ENCODE assay signal across 14 cellular contexts in genomic region chr13:24004971-24005370, GRCh38.
DNase-seq lines count a peak whose midpoint lies in the region; ATAC-seq, FAIRE-seq and TF ChIP-seq lines count a peak whose summit lies in the region.
"Had no signal": no experiment of that assay in that cellular context is flagged by ENCODE, and none has a peak within 500 bp of the region (broad histone marks: within the 10 kb centered on the region; RNA-seq: fewer than 3 reads in every experiment).

No MANE protein-coding gene starts in this region.

- H3K9ac ChIP-seq in astrocyte (ENCODE audit: low read length): no peak overlapping the region

- H4K20me1 ChIP-seq in astrocyte (ENCODE audit: insufficient read depth, low read length): no peaks in the 10 kb centered on the region

- peaks cover 36% of the 10 kb centered on the region for H3K4me1 Mint-ChIP-seq in astrocyte (ENCODE audit: low read depth, unreplicated experiment)
- no peaks in the 10 kb centered on the region for H3K4me1 Mint-ChIP-seq in CD8-positive, alpha-beta T cell (ENCODE audit: low read depth)

- intact Hi-C loops in CD8-positive, alpha-beta T cell (cut with DNase I, micrococcal nuclease): no loop called here

- no peaks in the 10 kb centered on the region for H3K9me3 Mint-ChIP-seq in astrocyte (ENCODE audit: unreplicated experiment)
- no peaks in the 10 kb centered on the region for H3K9me3 Mint-ChIP-seq in CD8-positive, alpha-beta T cell

- peaks cover 8% of the 10 kb centered on the region for H3K4me1 ChIP-seq in astrocyte (ENCODE audit: insufficient read depth, low read length)
- H3K4me1 ChIP-seq in CD8-positive, alpha-beta T cell (ENCODE audit: insufficient read depth, low read length): no peaks in the 10 kb centered on the region

- ATAC-seq in CD8-positive, alpha-beta T cell: no peak
- ATAC-seq in HG03457 (IDR thresholded peaks at IDR 0.05; ENCODE audit: unreplicated experiment): no peak

- H3K36me3 Mint-ChIP-seq in astrocyte (ENCODE audit: low read depth, unreplicated experiment): peaks cover 7% of the 10 kb centered on the region
- H3K36me3 Mint-ChIP-seq in CD8-positive, alpha-beta T cell: no peaks in the 10 kb centered on the region

- no peak overlapping the region for H3K4me2 ChIP-seq in astrocyte (ENCODE audit: low read length)

- H3K9me3 ChIP-seq in astrocyte (ENCODE audit: insufficient read depth, low read depth, low read length): no peaks in the 10 kb centered on the region
- no peaks in the 10 kb centered on the region for H3K9me3 ChIP-seq in CD8-positive, alpha-beta T cell (ENCODE audit: low read length)

- POLR2A ChIA-PET in CD8-positive, alpha-beta T cell (lab: Charles Lee): no interaction called here

- CTCF ChIA-PET in CD8-positive, alpha-beta T cell (lab: Charles Lee): no interaction called here

- H3K4me3 ChIP-seq in astrocyte (ENCODE audit: insufficient read depth, low read depth, low read length): no peak overlapping the region
- no peak overlapping the region for H3K4me3 ChIP-seq in CD8-positive, alpha-beta T cell (ENCODE audit: low read depth, low read length)

- peak overlapping the region; percentile 58 for H3K4me3 Mint-ChIP-seq in astrocyte (ENCODE audit: unreplicated experiment)
- H3K4me3 Mint-ChIP-seq in CD8-positive, alpha-beta T cell: no peak overlapping the region

- H2AFZ ChIP-seq in astrocyte (ENCODE audit: low read depth, low read length): no peak overlapping the region

- no peak for DNase-seq in GM18507 (ENCODE audit: extremely low spot score, insufficient read length, low read depth)
- no peak for DNase-seq in astrocyte (ENCODE audit: low read depth)
- DNase-seq in substantia nigra (lab: John Stamatoyannopoulos, UW): no peak
- DNase-seq in cerebellar nuclear complex (lab: John Stamatoyannopoulos, UW): no peak
- no peak for DNase-seq in CD8-positive, alpha-beta T cell
- DNase-seq: KG1, NCI-H1436 treated with DMSO at 0.1 percent for 48 hours, NCI-H2029 treated with DMSO at 0.1 percent for 48 hours, NCI-H2171 treated with DMSO at 0.1 percent for 48 hours, NCI-H446 treated with DMSO at 0.1 percent for 48 hours, RPMI8226, SIG-M5 had no signal

- H3K27ac ChIP-seq in astrocyte (ENCODE audit: low read depth, low read length) (no peak overlapping the region), substantia nigra (ENCODE audit: low read depth, low read length, poor library complexity, severe bottlenecking) (peak overlapping the region; percentile 54)
- H3K27ac ChIP-seq in CD8-positive, alpha-beta T cell (ENCODE audit: low read depth, low read length): no peak overlapping the region

- H3K27ac Mint-ChIP-seq in astrocyte (ENCODE audit: unreplicated experiment): peak overlapping the region; percentile 49
- no peak overlapping the region for H3K27ac Mint-ChIP-seq in CD8-positive, alpha-beta T cell

- H3K36me3 ChIP-seq in astrocyte (ENCODE audit: insufficient read depth, low read length): no peaks in the 10 kb centered on the region
- no peaks in the 10 kb centered on the region for H3K36me3 ChIP-seq in CD8-positive, alpha-beta T cell (ENCODE audit: insufficient read depth, low read length)

- H3K27me3 ChIP-seq in astrocyte (ENCODE audit: insufficient read depth, low read length): no peaks in the 10 kb centered on the region
- no peaks in the 10 kb centered on the region for H3K27me3 ChIP-seq in CD8-positive, alpha-beta T cell (ENCODE audit: insufficient read depth, low read length)

- no peak for TF ChIP-seq CTCF in astrocyte (IDR thresholded peaks at IDR 0.05; ENCODE audit: insufficient read depth, low read depth, low read length)
- TF ChIP-seq CTCF in CD8-positive, alpha-beta T cell (IDR thresholded peaks at IDR 0.05): no peak

- no peaks in the 10 kb centered on the region for H3K79me2 ChIP-seq in astrocyte (ENCODE audit: insufficient read depth, low read length)

- FAIRE-seq in GM18507 (lab: Jason Lieb, UNC) (peak; percentile 54), astrocyte (lab: Jason Lieb, UNC) (no peak), islet of Langerhans (lab: Jason Lieb, UNC) (peak; percentile 72)

- peaks cover 3% of the 10 kb centered on the region for H3K27me3 Mint-ChIP-seq in astrocyte (ENCODE audit: low read depth, unreplicated experiment)
- peaks cover 7% of the 10 kb centered on the region for H3K27me3 Mint-ChIP-seq in CD8-positive, alpha-beta T cell (ENCODE audit: low read depth)
